ENCODE assay signal across 1 cellular context in the genomic region with DNA sequence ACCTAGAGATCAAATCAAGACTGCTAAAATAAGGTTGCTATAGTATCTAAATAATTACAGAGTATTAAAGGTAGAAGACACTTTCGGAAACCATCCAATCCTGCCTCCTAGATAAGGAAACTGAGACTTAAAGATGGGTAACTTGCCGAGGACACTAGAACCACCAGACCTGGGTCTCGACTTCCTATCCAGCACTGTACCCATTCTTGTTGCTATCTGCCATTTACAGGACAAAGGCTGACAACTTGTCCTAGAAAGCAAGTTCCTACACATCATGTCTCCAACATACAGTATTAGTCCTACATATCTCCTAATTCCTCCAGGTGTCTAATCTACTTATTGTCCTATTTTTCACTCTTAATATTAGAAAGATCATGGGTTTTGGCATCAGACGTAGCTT.
TF ChIP-seq lines count a peak whose summit lies in the region.

No MANE protein-coding gene starts in this region.

TF ChIP-seq in GM23338, 12 proteins besides CTCF, POLR2A, EP300 and RAD21 (continued from another document):
- TF ChIP-seq, protein P1, sequence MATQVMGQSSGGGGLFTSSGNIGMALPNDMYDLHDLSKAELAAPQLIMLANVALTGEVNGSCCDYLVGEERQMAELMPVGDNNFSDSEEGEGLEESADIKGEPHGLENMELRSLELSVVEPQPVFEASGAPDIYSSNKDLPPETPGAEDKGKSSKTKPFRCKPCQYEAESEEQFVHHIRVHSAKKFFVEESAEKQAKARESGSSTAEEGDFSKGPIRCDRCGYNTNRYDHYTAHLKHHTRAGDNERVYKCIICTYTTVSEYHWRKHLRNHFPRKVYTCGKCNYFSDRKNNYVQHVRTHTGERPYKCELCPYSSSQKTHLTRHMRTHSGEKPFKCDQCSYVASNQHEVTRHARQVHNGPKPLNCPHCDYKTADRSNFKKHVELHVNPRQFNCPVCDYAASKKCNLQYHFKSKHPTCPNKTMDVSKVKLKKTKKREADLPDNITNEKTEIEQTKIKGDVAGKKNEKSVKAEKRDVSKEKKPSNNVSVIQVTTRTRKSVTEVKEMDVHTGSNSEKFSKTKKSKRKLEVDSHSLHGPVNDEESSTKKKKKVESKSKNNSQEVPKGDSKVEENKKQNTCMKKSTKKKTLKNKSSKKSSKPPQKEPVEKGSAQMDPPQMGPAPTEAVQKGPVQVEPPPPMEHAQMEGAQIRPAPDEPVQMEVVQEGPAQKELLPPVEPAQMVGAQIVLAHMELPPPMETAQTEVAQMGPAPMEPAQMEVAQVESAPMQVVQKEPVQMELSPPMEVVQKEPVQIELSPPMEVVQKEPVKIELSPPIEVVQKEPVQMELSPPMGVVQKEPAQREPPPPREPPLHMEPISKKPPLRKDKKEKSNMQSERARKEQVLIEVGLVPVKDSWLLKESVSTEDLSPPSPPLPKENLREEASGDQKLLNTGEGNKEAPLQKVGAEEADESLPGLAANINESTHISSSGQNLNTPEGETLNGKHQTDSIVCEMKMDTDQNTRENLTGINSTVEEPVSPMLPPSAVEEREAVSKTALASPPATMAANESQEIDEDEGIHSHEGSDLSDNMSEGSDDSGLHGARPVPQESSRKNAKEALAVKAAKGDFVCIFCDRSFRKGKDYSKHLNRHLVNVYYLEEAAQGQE (IDR thresholded peaks at IDR 0.05; ENCODE audit: unreplicated experiment), result no peak
- TF ChIP-seq, protein P2, sequence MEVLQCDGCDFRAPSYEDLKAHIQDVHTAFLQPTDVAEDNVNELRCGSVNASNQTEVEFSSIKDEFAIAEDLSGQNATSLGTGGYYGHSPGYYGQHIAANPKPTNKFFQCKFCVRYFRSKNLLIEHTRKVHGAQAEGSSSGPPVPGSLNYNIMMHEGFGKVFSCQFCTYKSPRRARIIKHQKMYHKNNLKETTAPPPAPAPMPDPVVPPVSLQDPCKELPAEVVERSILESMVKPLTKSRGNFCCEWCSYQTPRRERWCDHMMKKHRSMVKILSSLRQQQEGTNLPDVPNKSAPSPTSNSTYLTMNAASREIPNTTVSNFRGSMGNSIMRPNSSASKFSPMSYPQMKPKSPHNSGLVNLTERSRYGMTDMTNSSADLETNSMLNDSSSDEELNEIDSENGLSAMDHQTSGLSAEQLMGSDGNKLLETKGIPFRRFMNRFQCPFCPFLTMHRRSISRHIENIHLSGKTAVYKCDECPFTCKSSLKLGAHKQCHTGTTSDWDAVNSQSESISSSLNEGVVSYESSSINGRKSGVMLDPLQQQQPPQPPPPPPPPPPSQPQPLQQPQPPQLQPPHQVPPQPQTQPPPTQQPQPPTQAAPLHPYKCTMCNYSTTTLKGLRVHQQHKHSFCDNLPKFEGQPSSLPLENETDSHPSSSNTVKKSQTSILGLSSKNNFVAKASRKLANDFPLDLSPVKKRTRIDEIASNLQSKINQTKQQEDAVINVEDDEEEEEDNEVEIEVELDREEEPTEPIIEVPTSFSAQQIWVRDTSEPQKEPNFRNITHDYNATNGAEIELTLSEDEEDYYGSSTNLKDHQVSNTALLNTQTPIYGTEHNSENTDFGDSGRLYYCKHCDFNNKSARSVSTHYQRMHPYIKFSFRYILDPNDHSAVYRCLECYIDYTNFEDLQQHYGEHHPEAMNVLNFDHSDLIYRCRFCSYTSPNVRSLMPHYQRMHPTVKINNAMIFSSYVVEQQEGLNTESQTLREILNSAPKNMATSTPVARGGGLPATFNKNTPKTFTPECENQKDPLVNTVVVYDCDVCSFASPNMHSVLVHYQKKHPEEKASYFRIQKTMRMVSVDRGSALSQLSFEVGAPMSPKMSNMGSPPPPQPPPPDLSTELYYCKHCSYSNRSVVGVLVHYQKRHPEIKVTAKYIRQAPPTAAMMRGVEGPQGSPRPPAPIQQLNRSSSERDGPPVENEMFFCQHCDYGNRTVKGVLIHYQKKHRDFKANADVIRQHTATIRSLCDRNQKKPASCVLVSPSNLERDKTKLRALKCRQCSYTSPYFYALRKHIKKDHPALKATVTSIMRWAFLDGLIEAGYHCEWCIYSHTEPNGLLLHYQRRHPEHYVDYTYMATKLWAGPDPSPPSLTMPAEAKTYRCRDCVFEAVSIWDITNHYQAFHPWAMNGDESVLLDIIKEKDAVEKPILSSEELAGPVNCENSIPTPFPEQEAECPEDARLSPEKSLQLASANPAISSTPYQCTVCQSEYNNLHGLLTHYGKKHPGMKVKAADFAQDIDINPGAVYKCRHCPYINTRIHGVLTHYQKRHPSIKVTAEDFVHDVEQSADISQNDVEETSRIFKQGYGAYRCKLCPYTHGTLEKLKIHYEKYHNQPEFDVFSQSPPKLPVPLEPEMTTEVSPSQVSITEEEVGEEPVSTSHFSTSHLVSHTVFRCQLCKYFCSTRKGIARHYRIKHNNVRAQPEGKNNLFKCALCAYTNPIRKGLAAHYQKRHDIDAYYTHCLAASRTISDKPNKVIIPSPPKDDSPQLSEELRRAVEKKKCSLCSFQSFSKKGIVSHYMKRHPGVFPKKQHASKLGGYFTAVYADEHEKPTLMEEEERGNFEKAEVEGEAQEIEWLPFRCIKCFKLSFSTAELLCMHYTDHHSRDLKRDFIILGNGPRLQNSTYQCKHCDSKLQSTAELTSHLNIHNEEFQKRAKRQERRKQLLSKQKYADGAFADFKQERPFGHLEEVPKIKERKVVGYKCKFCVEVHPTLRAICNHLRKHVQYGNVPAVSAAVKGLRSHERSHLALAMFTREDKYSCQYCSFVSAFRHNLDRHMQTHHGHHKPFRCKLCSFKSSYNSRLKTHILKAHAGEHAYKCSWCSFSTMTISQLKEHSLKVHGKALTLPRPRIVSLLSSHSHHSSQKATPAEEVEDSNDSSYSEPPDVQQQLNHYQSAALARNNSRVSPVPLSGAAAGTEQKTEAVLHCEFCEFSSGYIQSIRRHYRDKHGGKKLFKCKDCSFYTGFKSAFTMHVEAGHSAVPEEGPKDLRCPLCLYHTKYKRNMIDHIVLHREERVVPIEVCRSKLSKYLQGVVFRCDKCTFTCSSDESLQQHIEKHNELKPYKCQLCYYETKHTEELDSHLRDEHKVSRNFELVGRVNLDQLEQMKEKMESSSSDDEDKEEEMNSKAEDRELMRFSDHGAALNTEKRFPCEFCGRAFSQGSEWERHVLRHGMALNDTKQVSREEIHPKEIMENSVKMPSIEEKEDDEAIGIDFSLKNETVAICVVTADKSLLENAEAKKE (CRISPR knock-in tag; IDR thresholded peaks at IDR 0.05), result no peak
- TF ChIP-seq EZH2phosphoT487 (IDR thresholded peaks at IDR 0.05; ENCODE audit: unreplicated experiment) (no peak), ZNF331 (CRISPR knock-in tag; IDR thresholded peaks at IDR 0.05; ENCODE audit: low read depth) (no peak), STAT1 (IDR thresholded peaks at IDR 0.05; ENCODE audit: unreplicated experiment) (no peak), CREB1 (CRISPR knock-in tag; IDR thresholded peaks at IDR 0.05; ENCODE audit: low read depth) (no peak), JUNB (IDR thresholded peaks at IDR 0.05; ENCODE audit: unreplicated experiment) (no peak), NANOG (IDR thresholded peaks at IDR 0.05; ENCODE audit: borderline replicate concordance) (no peak), EZH2 (IDR thresholded peaks at IDR 0.05; ENCODE audit: low read depth, unreplicated experiment) (no peak)
- TF ChIP-seq, protein P3, sequence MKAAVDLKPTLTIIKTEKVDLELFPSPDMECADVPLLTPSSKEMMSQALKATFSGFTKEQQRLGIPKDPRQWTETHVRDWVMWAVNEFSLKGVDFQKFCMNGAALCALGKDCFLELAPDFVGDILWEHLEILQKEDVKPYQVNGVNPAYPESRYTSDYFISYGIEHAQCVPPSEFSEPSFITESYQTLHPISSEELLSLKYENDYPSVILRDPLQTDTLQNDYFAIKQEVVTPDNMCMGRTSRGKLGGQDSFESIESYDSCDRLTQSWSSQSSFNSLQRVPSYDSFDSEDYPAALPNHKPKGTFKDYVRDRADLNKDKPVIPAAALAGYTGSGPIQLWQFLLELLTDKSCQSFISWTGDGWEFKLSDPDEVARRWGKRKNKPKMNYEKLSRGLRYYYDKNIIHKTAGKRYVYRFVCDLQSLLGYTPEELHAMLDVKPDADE (IDR thresholded peaks at IDR 0.05), result no peak
